ENCODE assay signal across 2 cellular contexts in genomic region chr20:23230766-23231385, GRCh38.
TF ChIP-seq lines count a peak whose summit lies in the region.

No MANE protein-coding gene starts in this region.

TF ChIP-seq in IMR-90, 13 proteins besides CTCF, POLR2A, EP300 and RAD21:
- no peak for TF ChIP-seq NFE2L2 (IDR thresholded peaks at IDR 0.05; ENCODE audit: low read depth, low read length)
- TF ChIP-seq CEBPB (IDR thresholded peaks at IDR 0.05; ENCODE audit: low read depth, low read length) = no peak
- no peak for TF ChIP-seq SMC3 (IDR thresholded peaks at IDR 0.05; ENCODE audit: low read depth, low read length)
- TF ChIP-seq BHLHE40 (IDR thresholded peaks at IDR 0.05; ENCODE audit: low read depth, low read length) = no peak
- TF ChIP-seq RCOR1 (IDR thresholded peaks at IDR 0.05; ENCODE audit: insufficient replicate concordance, low read length) = no peak
- no peak for TF ChIP-seq MAFK (IDR thresholded peaks at IDR 0.05; ENCODE audit: low read depth, low read length)
TF ChIP-seq in IMR-90: peak in this region for 0.

TF ChIP-seq in GM23338, 12 proteins besides CTCF, POLR2A, EP300 and RAD21:
- TF ChIP-seq EZH2phosphoT487 (IDR thresholded peaks at IDR 0.05; ENCODE audit: unreplicated experiment) = no peak
- TF ChIP-seq REST (IDR thresholded peaks at IDR 0.05; ENCODE audit: unreplicated experiment) = no peak
- no peak for TF ChIP-seq JUNB (IDR thresholded peaks at IDR 0.05; ENCODE audit: unreplicated experiment)
- no peak for TF ChIP-seq ZNF331 (CRISPR knock-in tag; IDR thresholded peaks at IDR 0.05; ENCODE audit: low read depth)
- TF ChIP-seq CREB1 (CRISPR knock-in tag; IDR thresholded peaks at IDR 0.05; ENCODE audit: low read depth) = no peak
- no peak for TF ChIP-seq EZH2 (IDR thresholded peaks at IDR 0.05; ENCODE audit: low read depth, unreplicated experiment)
- TF ChIP-seq, protein P1, sequence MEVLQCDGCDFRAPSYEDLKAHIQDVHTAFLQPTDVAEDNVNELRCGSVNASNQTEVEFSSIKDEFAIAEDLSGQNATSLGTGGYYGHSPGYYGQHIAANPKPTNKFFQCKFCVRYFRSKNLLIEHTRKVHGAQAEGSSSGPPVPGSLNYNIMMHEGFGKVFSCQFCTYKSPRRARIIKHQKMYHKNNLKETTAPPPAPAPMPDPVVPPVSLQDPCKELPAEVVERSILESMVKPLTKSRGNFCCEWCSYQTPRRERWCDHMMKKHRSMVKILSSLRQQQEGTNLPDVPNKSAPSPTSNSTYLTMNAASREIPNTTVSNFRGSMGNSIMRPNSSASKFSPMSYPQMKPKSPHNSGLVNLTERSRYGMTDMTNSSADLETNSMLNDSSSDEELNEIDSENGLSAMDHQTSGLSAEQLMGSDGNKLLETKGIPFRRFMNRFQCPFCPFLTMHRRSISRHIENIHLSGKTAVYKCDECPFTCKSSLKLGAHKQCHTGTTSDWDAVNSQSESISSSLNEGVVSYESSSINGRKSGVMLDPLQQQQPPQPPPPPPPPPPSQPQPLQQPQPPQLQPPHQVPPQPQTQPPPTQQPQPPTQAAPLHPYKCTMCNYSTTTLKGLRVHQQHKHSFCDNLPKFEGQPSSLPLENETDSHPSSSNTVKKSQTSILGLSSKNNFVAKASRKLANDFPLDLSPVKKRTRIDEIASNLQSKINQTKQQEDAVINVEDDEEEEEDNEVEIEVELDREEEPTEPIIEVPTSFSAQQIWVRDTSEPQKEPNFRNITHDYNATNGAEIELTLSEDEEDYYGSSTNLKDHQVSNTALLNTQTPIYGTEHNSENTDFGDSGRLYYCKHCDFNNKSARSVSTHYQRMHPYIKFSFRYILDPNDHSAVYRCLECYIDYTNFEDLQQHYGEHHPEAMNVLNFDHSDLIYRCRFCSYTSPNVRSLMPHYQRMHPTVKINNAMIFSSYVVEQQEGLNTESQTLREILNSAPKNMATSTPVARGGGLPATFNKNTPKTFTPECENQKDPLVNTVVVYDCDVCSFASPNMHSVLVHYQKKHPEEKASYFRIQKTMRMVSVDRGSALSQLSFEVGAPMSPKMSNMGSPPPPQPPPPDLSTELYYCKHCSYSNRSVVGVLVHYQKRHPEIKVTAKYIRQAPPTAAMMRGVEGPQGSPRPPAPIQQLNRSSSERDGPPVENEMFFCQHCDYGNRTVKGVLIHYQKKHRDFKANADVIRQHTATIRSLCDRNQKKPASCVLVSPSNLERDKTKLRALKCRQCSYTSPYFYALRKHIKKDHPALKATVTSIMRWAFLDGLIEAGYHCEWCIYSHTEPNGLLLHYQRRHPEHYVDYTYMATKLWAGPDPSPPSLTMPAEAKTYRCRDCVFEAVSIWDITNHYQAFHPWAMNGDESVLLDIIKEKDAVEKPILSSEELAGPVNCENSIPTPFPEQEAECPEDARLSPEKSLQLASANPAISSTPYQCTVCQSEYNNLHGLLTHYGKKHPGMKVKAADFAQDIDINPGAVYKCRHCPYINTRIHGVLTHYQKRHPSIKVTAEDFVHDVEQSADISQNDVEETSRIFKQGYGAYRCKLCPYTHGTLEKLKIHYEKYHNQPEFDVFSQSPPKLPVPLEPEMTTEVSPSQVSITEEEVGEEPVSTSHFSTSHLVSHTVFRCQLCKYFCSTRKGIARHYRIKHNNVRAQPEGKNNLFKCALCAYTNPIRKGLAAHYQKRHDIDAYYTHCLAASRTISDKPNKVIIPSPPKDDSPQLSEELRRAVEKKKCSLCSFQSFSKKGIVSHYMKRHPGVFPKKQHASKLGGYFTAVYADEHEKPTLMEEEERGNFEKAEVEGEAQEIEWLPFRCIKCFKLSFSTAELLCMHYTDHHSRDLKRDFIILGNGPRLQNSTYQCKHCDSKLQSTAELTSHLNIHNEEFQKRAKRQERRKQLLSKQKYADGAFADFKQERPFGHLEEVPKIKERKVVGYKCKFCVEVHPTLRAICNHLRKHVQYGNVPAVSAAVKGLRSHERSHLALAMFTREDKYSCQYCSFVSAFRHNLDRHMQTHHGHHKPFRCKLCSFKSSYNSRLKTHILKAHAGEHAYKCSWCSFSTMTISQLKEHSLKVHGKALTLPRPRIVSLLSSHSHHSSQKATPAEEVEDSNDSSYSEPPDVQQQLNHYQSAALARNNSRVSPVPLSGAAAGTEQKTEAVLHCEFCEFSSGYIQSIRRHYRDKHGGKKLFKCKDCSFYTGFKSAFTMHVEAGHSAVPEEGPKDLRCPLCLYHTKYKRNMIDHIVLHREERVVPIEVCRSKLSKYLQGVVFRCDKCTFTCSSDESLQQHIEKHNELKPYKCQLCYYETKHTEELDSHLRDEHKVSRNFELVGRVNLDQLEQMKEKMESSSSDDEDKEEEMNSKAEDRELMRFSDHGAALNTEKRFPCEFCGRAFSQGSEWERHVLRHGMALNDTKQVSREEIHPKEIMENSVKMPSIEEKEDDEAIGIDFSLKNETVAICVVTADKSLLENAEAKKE (CRISPR knock-in tag; IDR thresholded peaks at IDR 0.05) = no peak
- TF ChIP-seq, protein P2, sequence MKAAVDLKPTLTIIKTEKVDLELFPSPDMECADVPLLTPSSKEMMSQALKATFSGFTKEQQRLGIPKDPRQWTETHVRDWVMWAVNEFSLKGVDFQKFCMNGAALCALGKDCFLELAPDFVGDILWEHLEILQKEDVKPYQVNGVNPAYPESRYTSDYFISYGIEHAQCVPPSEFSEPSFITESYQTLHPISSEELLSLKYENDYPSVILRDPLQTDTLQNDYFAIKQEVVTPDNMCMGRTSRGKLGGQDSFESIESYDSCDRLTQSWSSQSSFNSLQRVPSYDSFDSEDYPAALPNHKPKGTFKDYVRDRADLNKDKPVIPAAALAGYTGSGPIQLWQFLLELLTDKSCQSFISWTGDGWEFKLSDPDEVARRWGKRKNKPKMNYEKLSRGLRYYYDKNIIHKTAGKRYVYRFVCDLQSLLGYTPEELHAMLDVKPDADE (IDR thresholded peaks at IDR 0.05) = no peak
- no peak for TF ChIP-seq ZNF114 (CRISPR knock-in tag; IDR thresholded peaks at IDR 0.05)
- no peak for TF ChIP-seq NANOG (IDR thresholded peaks at IDR 0.05; ENCODE audit: borderline replicate concordance)
- no peak for TF ChIP-seq POLR2AphosphoS5 (IDR thresholded peaks at IDR 0.05; ENCODE audit: low read depth)
- TF ChIP-seq STAT1 (IDR thresholded peaks at IDR 0.05; ENCODE audit: unreplicated experiment) = no peak
TF ChIP-seq in GM23338: peak in this region for 0.
